1 cellular context compared by ENCODE assay signal in the genomic region with DNA sequence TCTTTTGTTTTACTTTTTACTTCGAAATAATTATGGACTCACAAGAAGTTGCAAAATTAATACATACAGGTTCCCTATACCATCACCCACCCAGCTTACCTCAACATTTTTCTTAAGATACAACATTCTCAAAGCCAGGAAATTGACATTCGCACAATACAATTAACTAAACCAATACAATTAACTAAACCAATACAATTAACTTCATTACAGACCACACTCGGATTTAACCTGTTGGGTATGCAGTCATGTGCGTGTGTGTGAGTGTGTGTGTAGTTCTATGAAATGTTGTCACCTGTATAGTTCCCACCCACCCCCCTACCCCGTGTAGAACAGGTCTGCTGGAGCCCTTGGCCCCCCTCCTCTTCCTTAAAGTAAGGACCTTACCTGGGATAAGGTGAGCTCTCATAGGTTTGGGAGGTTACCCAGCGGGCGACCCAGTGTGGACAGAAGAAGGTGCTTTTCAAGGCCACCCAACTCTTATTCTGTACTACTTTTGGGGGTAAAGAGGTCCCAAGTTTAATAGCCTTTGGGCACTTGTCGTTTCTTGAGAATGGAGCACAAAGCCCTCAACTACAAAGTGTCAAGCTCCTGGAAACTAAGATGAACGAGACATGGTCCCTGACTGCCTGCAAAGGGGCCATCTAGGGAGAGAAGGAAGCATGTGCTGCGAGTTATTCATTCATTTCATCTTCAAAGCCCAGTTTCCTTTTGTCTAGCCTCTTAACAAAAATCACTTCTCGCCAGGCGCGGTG.
TF ChIP-seq lines count a peak whose summit lies in the region.

No MANE protein-coding gene starts in this region.

TF ChIP-seq in K562, 482 proteins besides CTCF, POLR2A, EP300 and RAD21 (continued from another document and continues in another):
- TF ChIP-seq, protein P1, sequence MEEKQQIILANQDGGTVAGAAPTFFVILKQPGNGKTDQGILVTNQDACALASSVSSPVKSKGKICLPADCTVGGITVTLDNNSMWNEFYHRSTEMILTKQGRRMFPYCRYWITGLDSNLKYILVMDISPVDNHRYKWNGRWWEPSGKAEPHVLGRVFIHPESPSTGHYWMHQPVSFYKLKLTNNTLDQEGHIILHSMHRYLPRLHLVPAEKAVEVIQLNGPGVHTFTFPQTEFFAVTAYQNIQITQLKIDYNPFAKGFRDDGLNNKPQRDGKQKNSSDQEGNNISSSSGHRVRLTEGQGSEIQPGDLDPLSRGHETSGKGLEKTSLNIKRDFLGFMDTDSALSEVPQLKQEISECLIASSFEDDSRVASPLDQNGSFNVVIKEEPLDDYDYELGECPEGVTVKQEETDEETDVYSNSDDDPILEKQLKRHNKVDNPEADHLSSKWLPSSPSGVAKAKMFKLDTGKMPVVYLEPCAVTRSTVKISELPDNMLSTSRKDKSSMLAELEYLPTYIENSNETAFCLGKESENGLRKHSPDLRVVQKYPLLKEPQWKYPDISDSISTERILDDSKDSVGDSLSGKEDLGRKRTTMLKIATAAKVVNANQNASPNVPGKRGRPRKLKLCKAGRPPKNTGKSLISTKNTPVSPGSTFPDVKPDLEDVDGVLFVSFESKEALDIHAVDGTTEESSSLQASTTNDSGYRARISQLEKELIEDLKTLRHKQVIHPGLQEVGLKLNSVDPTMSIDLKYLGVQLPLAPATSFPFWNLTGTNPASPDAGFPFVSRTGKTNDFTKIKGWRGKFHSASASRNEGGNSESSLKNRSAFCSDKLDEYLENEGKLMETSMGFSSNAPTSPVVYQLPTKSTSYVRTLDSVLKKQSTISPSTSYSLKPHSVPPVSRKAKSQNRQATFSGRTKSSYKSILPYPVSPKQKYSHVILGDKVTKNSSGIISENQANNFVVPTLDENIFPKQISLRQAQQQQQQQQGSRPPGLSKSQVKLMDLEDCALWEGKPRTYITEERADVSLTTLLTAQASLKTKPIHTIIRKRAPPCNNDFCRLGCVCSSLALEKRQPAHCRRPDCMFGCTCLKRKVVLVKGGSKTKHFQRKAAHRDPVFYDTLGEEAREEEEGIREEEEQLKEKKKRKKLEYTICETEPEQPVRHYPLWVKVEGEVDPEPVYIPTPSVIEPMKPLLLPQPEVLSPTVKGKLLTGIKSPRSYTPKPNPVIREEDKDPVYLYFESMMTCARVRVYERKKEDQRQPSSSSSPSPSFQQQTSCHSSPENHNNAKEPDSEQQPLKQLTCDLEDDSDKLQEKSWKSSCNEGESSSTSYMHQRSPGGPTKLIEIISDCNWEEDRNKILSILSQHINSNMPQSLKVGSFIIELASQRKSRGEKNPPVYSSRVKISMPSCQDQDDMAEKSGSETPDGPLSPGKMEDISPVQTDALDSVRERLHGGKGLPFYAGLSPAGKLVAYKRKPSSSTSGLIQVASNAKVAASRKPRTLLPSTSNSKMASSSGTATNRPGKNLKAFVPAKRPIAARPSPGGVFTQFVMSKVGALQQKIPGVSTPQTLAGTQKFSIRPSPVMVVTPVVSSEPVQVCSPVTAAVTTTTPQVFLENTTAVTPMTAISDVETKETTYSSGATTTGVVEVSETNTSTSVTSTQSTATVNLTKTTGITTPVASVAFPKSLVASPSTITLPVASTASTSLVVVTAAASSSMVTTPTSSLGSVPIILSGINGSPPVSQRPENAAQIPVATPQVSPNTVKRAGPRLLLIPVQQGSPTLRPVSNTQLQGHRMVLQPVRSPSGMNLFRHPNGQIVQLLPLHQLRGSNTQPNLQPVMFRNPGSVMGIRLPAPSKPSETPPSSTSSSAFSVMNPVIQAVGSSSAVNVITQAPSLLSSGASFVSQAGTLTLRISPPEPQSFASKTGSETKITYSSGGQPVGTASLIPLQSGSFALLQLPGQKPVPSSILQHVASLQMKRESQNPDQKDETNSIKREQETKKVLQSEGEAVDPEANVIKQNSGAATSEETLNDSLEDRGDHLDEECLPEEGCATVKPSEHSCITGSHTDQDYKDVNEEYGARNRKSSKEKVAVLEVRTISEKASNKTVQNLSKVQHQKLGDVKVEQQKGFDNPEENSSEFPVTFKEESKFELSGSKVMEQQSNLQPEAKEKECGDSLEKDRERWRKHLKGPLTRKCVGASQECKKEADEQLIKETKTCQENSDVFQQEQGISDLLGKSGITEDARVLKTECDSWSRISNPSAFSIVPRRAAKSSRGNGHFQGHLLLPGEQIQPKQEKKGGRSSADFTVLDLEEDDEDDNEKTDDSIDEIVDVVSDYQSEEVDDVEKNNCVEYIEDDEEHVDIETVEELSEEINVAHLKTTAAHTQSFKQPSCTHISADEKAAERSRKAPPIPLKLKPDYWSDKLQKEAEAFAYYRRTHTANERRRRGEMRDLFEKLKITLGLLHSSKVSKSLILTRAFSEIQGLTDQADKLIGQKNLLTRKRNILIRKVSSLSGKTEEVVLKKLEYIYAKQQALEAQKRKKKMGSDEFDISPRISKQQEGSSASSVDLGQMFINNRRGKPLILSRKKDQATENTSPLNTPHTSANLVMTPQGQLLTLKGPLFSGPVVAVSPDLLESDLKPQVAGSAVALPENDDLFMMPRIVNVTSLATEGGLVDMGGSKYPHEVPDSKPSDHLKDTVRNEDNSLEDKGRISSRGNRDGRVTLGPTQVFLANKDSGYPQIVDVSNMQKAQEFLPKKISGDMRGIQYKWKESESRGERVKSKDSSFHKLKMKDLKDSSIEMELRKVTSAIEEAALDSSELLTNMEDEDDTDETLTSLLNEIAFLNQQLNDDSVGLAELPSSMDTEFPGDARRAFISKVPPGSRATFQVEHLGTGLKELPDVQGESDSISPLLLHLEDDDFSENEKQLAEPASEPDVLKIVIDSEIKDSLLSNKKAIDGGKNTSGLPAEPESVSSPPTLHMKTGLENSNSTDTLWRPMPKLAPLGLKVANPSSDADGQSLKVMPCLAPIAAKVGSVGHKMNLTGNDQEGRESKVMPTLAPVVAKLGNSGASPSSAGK (IDR thresholded peaks at IDR 0.05) = peak; percentile 40; the same call in 1 of the 2 replicates
- TF ChIP-seq ZNF830 (CRISPR knock-in tag; IDR thresholded peaks at IDR 0.05) (no peak), NELFE (IDR thresholded peaks at IDR 0.05; ENCODE audit: insufficient read depth, insufficient read length) (no peak), MEF2D (tag; conservative IDR thresholded peaks at IDR 0.05; ENCODE audit: low read depth) (no peak), ATF7 (IDR thresholded peaks at IDR 0.05) (no peak), ETV5 (CRISPR knock-in tag; IDR thresholded peaks at IDR 0.05; ENCODE audit: low read depth) (no peak), TRIM28 (IDR thresholded peaks at IDR 0.05) (no peak), ELF1 (tag; IDR thresholded peaks at IDR 0.05) (peak; percentile 48; the same call in 1 of the 2 replicates), NFE2L1 (tag; IDR thresholded peaks at IDR 0.05; ENCODE audit: borderline replicate concordance, low read depth) (no peak), MEF2A (IDR thresholded peaks at IDR 0.05; ENCODE audit: control insufficient read depth, low read depth, low read length) (no peak), SP1 (CRISPR knock-in tag; IDR thresholded peaks at IDR 0.05) (no peak), MCM7 (IDR thresholded peaks at IDR 0.05) (no peak), ZNF217 (CRISPR knock-in tag; IDR thresholded peaks at IDR 0.05) (no peak), SIN3A (IDR thresholded peaks at IDR 0.05; ENCODE audit: borderline replicate concordance in 2 of 2, control insufficient read depth in 1 of 2, low read depth in 2 of 2, low read length in 2 of 2) (no peak), LEF1 (IDR thresholded peaks at IDR 0.05) (peak; percentile 17; the same call in 1 of the 2 replicates), RBFOX2 (IDR thresholded peaks at IDR 0.05; ENCODE audit: low read depth, low read length) (0 out of 2 replicates have a peak, but pooled peaks have one; percentile 31)
- TF ChIP-seq, protein P2, sequence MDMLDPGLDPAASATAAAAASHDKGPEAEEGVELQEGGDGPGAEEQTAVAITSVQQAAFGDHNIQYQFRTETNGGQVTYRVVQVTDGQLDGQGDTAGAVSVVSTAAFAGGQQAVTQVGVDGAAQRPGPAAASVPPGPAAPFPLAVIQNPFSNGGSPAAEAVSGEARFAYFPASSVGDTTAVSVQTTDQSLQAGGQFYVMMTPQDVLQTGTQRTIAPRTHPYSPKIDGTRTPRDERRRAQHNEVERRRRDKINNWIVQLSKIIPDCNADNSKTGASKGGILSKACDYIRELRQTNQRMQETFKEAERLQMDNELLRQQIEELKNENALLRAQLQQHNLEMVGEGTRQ (CRISPR knock-in tag; IDR thresholded peaks at IDR 0.05) = no peak
- TF ChIP-seq, protein P3, sequence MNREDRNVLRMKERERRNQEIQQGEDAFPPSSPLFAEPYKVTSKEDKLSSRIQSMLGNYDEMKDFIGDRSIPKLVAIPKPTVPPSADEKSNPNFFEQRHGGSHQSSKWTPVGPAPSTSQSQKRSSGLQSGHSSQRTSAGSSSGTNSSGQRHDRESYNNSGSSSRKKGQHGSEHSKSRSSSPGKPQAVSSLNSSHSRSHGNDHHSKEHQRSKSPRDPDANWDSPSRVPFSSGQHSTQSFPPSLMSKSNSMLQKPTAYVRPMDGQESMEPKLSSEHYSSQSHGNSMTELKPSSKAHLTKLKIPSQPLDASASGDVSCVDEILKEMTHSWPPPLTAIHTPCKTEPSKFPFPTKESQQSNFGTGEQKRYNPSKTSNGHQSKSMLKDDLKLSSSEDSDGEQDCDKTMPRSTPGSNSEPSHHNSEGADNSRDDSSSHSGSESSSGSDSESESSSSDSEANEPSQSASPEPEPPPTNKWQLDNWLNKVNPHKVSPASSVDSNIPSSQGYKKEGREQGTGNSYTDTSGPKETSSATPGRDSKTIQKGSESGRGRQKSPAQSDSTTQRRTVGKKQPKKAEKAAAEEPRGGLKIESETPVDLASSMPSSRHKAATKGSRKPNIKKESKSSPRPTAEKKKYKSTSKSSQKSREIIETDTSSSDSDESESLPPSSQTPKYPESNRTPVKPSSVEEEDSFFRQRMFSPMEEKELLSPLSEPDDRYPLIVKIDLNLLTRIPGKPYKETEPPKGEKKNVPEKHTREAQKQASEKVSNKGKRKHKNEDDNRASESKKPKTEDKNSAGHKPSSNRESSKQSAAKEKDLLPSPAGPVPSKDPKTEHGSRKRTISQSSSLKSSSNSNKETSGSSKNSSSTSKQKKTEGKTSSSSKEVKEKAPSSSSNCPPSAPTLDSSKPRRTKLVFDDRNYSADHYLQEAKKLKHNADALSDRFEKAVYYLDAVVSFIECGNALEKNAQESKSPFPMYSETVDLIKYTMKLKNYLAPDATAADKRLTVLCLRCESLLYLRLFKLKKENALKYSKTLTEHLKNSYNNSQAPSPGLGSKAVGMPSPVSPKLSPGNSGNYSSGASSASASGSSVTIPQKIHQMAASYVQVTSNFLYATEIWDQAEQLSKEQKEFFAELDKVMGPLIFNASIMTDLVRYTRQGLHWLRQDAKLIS (CRISPR knock-in tag; IDR thresholded peaks at IDR 0.05) = 0 out of 2 replicates have a peak, but pooled peaks have one; percentile 13
- TF ChIP-seq, protein P4, sequence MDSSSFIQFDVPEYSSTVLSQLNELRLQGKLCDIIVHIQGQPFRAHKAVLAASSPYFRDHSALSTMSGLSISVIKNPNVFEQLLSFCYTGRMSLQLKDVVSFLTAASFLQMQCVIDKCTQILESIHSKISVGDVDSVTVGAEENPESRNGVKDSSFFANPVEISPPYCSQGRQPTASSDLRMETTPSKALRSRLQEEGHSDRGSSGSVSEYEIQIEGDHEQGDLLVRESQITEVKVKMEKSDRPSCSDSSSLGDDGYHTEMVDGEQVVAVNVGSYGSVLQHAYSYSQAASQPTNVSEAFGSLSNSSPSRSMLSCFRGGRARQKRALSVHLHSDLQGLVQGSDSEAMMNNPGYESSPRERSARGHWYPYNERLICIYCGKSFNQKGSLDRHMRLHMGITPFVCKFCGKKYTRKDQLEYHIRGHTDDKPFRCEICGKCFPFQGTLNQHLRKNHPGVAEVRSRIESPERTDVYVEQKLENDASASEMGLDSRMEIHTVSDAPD (CRISPR knock-in tag; IDR thresholded peaks at IDR 0.05) = no peak
- TF ChIP-seq, protein P5, sequence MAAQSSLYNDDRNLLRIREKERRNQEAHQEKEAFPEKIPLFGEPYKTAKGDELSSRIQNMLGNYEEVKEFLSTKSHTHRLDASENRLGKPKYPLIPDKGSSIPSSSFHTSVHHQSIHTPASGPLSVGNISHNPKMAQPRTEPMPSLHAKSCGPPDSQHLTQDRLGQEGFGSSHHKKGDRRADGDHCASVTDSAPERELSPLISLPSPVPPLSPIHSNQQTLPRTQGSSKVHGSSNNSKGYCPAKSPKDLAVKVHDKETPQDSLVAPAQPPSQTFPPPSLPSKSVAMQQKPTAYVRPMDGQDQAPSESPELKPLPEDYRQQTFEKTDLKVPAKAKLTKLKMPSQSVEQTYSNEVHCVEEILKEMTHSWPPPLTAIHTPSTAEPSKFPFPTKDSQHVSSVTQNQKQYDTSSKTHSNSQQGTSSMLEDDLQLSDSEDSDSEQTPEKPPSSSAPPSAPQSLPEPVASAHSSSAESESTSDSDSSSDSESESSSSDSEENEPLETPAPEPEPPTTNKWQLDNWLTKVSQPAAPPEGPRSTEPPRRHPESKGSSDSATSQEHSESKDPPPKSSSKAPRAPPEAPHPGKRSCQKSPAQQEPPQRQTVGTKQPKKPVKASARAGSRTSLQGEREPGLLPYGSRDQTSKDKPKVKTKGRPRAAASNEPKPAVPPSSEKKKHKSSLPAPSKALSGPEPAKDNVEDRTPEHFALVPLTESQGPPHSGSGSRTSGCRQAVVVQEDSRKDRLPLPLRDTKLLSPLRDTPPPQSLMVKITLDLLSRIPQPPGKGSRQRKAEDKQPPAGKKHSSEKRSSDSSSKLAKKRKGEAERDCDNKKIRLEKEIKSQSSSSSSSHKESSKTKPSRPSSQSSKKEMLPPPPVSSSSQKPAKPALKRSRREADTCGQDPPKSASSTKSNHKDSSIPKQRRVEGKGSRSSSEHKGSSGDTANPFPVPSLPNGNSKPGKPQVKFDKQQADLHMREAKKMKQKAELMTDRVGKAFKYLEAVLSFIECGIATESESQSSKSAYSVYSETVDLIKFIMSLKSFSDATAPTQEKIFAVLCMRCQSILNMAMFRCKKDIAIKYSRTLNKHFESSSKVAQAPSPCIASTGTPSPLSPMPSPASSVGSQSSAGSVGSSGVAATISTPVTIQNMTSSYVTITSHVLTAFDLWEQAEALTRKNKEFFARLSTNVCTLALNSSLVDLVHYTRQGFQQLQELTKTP (IDR thresholded peaks at IDR 0.05; ENCODE audit: low read depth in 1 of 2, partially characterized antibody in 2 of 2) = no peak
- TF ChIP-seq, protein P6, sequence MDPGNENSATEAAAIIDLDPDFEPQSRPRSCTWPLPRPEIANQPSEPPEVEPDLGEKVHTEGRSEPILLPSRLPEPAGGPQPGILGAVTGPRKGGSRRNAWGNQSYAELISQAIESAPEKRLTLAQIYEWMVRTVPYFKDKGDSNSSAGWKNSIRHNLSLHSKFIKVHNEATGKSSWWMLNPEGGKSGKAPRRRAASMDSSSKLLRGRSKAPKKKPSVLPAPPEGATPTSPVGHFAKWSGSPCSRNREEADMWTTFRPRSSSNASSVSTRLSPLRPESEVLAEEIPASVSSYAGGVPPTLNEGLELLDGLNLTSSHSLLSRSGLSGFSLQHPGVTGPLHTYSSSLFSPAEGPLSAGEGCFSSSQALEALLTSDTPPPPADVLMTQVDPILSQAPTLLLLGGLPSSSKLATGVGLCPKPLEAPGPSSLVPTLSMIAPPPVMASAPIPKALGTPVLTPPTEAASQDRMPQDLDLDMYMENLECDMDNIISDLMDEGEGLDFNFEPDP (CRISPR knock-in tag; IDR thresholded peaks at IDR 0.05) = no peak
- TF ChIP-seq, protein P7, sequence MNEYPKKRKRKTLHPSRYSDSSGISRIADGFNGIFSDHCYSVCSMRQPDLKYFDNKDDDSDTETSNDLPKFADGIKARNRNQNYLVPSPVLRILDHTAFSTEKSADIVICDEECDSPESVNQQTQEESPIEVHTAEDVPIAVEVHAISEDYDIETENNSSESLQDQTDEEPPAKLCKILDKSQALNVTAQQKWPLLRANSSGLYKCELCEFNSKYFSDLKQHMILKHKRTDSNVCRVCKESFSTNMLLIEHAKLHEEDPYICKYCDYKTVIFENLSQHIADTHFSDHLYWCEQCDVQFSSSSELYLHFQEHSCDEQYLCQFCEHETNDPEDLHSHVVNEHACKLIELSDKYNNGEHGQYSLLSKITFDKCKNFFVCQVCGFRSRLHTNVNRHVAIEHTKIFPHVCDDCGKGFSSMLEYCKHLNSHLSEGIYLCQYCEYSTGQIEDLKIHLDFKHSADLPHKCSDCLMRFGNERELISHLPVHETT (CRISPR knock-in tag; conservative IDR thresholded peaks at IDR 0.05 in 1 of 2, IDR thresholded peaks at IDR 0.05 in 1 of 2) = no peak
